Comparison of ENCODE assay signal across 10 cellular contexts in genomic region chr6:161748535-161749386, GRCh38.
A peak's percentile ranks its signal among the peaks of the same experiment; 100 is the strongest.
DNase-seq lines count a peak whose midpoint lies in the region; ATAC-seq, FAIRE-seq and TF ChIP-seq lines count a peak whose summit lies in the region.
"Had no signal": no experiment of that assay in that cellular context is flagged by ENCODE, and none has a peak within 500 bp of the region (broad histone marks: within the 10 kb centered on the region; RNA-seq: fewer than 3 reads in every experiment).

No MANE protein-coding gene starts in this region.

- in situ Hi-C loops in KBM-7 (cut with MboI; ENCODE audit: low pct_unique_long_range_greater_than_20kb, low sequenced_read_pairs) (no loop called here), HepG2 (cut with HindIII; ENCODE audit: extremely low pct_ligation_motif_present, low pct_unique_long_range_greater_than_20kb) (no loop called here)

- H3K4me1 ChIP-seq in HepG2 (ENCODE audit: insufficient read depth, low read length), result no peaks in the 10 kb centered on the region
- H3K4me1 ChIP-seq: SJSA1 had no signal

- no peaks in the 10 kb centered on the region for H3K27me3 ChIP-seq in HepG2 (ENCODE audit: control insufficient read depth in 1 of 2, insufficient read depth in 2 of 2, low read length in 2 of 2)
- H3K27me3 ChIP-seq: SJSA1 had no signal

- H3K27ac ChIP-seq in HepG2 (ENCODE audit: extremely low read length, insufficient read depth, low read length), result no peak overlapping the region
- H3K27ac ChIP-seq: SJSA1 had no signal

- H4K20me1 ChIP-seq in HepG2 (ENCODE audit: insufficient read depth, low read length), result no peaks in the 10 kb centered on the region

- WGBS in HepG2 (ENCODE audit: low lambda C conversion rate), result 50% methylated on average over 18 of the region's 18 CpGs

- CTCF ChIA-PET in HepG2 (lab: Yijun Ruan, JAX; ENCODE audit: low intra/inter-chr PET ratio, low total read pairs), result interaction anchor here (1.4 to 1.5 kb wide), 2 partner anchors 173 to 450 kb away, joined by 5 to 6 read pairs; no protein-coding TSS in a partner anchor

- POLR2A ChIA-PET in HepG2 (lab: Yijun Ruan, JAX), result no interaction called here

- no peak for TF ChIP-seq POLR2A in HepG2 (IDR thresholded peaks at IDR 0.05; ENCODE audit: insufficient read depth in 1 of 2, low read depth in 2 of 2, low read length in 2 of 2)

- intact Hi-C loops in HepG2 (cut with micrococcal nuclease; ENCODE audit: unreplicated experiment), result loop anchor here (1.0 to 10.0 kb wide), 2 partner anchors 174 to 976 kb away; partner anchors contain the start of genes PACRG and PRKN

- FAIRE-seq in HepG2 (lab: Jason Lieb, UNC), result peak; percentile 72

- peak; percentile 51 for DNase-seq in KBM-7
- DNase-seq in anterior cingulate cortex (lab: John Stamatoyannopoulos, UW), result peak in 34 of 58 donors; percentile 2 to 57 (median 12)
- peak; percentile 28 for DNase-seq in HepG2 (ENCODE audit: low spot score)
- DNase-seq in activated gamma-delta T cell (lab: John Stamatoyannopoulos, UW), result no peak
- DNase-seq in NCI-H1105 (lab: John Stamatoyannopoulos, UW), result no peak
- no peak for DNase-seq in AG20443 (ENCODE audit: low spot score)

- H3K4me3 ChIP-seq in HepG2 (replicated peaks in 1 of 3; ENCODE audit: insufficient read depth in 1 of 3, low read depth in 2 of 3, low read length in 3 of 3), result no peak overlapping the region
- H3K4me3 ChIP-seq: SJSA1 had no signal

- no peak overlapping the region for H3K4me2 ChIP-seq in HepG2 (ENCODE audit: low read depth, low read length)

- peak; percentile 53 for TF ChIP-seq CTCF in GM12873 (IDR thresholded peaks at IDR 0.05; ENCODE audit: insufficient read depth, low read depth, low read length, missing control alignments)
- peak; percentile 74 for TF ChIP-seq CTCF in HepG2 (CRISPR knock-in tag; IDR thresholded peaks at IDR 0.05)

- H3K79me2 ChIP-seq in HepG2 (ENCODE audit: insufficient read depth, low read length), result no peaks in the 10 kb centered on the region

- no peak for TF ChIP-seq RAD21 in HepG2 (CRISPR knock-in tag; IDR thresholded peaks at IDR 0.05)

- BruUV-seq in HepG2 (replicated peaks; lab: Mats Ljungman, UMichigan), result no TSS peak

- ATAC-seq in HepG2 (peak; percentile 89), HG02623 (IDR thresholded peaks at IDR 0.05; ENCODE audit: unreplicated experiment) (no peak)
- ATAC-seq: left colon had no signal

- no peak overlapping the region for H2AFZ ChIP-seq in HepG2 (ENCODE audit: low read length)

- no peak overlapping the region for H3K9ac ChIP-seq in HepG2 (ENCODE audit: insufficient read depth, low read depth, low read length)

- TF ChIP-seq EP300 in HepG2 (IDR thresholded peaks at IDR 0.05; ENCODE audit: low read depth in 2 of 2, low read length in 2 of 2), result no peak
- no peak for TF ChIP-seq EP300 in HepG2 (CRISPR knock-in tag; IDR thresholded peaks at IDR 0.05; ENCODE audit: borderline replicate concordance)

- H3K9me3 ChIP-seq in HepG2 (ENCODE audit: low read length), result no peaks in the 10 kb centered on the region
- H3K9me3 ChIP-seq: SJSA1 had no signal

- H3K36me3 ChIP-seq in HepG2 (replicated peaks in 1 of 2; ENCODE audit: control insufficient read depth in 1 of 2, insufficient read depth in 2 of 2, low read length in 2 of 2), result no peaks in the 10 kb centered on the region
- H3K36me3 ChIP-seq: SJSA1 had no signal

TF ChIP-seq in HepG2, 621 proteins besides CTCF, POLR2A, EP300 and RAD21 (continues in another document):
- TF ChIP-seq ZNF670 (CRISPR knock-in tag; IDR thresholded peaks at IDR 0.05; ENCODE audit: borderline replicate concordance) (no peak), SAP130 (CRISPR knock-in tag; IDR thresholded peaks at IDR 0.05; ENCODE audit: low read depth) (no peak), ZNF142 (CRISPR knock-in tag; IDR thresholded peaks at IDR 0.05) (no peak), SIX4 (CRISPR knock-in tag; IDR thresholded peaks at IDR 0.05) (no peak), ZNF782 (CRISPR knock-in tag; IDR thresholded peaks at IDR 0.05; ENCODE audit: borderline replicate concordance) (no peak), ZNF264 (CRISPR knock-in tag; IDR thresholded peaks at IDR 0.05) (no peak), STAG1 (CRISPR knock-in tag; IDR thresholded peaks at IDR 0.05) (peak; percentile 61), SMC3 (IDR thresholded peaks at IDR 0.05; ENCODE audit: low read length) (peak; percentile 65), XRCC5 (optimal IDR thresholded peaks at IDR 0.05; ENCODE audit: low read length) (peak; percentile 35), KLF16 (CRISPR knock-in tag; IDR thresholded peaks at IDR 0.05) (no peak), ZBTB34 (CRISPR knock-in tag; IDR thresholded peaks at IDR 0.05) (no peak), AKAP8 (CRISPR knock-in tag; IDR thresholded peaks at IDR 0.05) (no peak), UBTF (CRISPR knock-in tag; IDR thresholded peaks at IDR 0.05) (no peak), REL (CRISPR knock-in tag; conservative IDR thresholded peaks at IDR 0.05) (0 out of 2 replicates have a peak, but pooled peaks have one; percentile 43), SALL1 (CRISPR knock-in tag; IDR thresholded peaks at IDR 0.05) (no peak)

Comparison
In these comparisons a context has a peak if more than half of its experiments do, and no peak if none do; other contexts are left out.
1. DNase-seq: peak in KBM-7 (single experiment), anterior cingulate cortex (34 of 58) and HepG2 (single experiment); none in activated gamma-delta T cell (single experiment), NCI-H1105 (single experiment) and AG20443 (single experiment).